Comparison of ENCODE assay signal across 1 cellular context in genomic region chr2:230043461-230043860, GRCh38.
TF ChIP-seq lines count a peak whose summit lies in the region.

No MANE protein-coding gene starts in this region.

TF ChIP-seq in HepG2, 621 proteins besides CTCF, POLR2A, EP300 and RAD21 (continued from another document):
- TF ChIP-seq ARID4A (CRISPR knock-in tag; IDR thresholded peaks at IDR 0.05; ENCODE audit: borderline replicate concordance): no peak
